1 cellular context compared by ENCODE assay signal in the genomic region with DNA sequence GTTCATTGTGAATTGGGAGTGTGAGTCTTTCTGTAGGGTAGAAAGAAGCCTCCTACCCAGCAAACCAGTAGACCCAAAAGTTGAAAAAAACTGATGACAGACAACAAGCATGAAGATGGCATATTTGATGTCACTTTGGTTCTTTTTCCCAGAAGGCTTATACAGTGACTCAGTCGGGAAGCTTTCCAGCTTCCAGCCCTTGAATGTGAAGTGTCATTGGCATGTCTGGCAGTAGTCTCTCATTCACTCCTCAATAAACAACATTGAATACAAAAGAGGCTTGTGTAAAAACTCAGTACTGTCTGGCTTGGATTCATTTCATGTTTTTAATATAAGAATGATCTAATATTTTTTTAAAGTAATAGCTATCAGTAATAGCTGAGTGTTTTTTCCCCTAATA.
A peak's percentile ranks its signal among the peaks of the same experiment; 100 is the strongest.
TF ChIP-seq lines count a peak whose summit lies in the region.

No MANE protein-coding gene starts in this region.

TF ChIP-seq in SK-N-SH, 30 proteins besides CTCF, POLR2A, EP300 and RAD21 (continued from another document):
- TF ChIP-seq, protein P1, sequence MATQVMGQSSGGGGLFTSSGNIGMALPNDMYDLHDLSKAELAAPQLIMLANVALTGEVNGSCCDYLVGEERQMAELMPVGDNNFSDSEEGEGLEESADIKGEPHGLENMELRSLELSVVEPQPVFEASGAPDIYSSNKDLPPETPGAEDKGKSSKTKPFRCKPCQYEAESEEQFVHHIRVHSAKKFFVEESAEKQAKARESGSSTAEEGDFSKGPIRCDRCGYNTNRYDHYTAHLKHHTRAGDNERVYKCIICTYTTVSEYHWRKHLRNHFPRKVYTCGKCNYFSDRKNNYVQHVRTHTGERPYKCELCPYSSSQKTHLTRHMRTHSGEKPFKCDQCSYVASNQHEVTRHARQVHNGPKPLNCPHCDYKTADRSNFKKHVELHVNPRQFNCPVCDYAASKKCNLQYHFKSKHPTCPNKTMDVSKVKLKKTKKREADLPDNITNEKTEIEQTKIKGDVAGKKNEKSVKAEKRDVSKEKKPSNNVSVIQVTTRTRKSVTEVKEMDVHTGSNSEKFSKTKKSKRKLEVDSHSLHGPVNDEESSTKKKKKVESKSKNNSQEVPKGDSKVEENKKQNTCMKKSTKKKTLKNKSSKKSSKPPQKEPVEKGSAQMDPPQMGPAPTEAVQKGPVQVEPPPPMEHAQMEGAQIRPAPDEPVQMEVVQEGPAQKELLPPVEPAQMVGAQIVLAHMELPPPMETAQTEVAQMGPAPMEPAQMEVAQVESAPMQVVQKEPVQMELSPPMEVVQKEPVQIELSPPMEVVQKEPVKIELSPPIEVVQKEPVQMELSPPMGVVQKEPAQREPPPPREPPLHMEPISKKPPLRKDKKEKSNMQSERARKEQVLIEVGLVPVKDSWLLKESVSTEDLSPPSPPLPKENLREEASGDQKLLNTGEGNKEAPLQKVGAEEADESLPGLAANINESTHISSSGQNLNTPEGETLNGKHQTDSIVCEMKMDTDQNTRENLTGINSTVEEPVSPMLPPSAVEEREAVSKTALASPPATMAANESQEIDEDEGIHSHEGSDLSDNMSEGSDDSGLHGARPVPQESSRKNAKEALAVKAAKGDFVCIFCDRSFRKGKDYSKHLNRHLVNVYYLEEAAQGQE (IDR thresholded peaks at IDR 0.05; ENCODE audit: low read depth, low read length), result no peak
- TF ChIP-seq ELF1 (IDR thresholded peaks at IDR 0.05) (no peak), FOXJ3 (CRISPR knock-in tag; IDR thresholded peaks at IDR 0.05) (no peak), TCF12 (IDR thresholded peaks at IDR 0.05) (peak; percentile 43; the same call in 1 of the 2 replicates), CHD2 (IDR thresholded peaks at IDR 0.05; ENCODE audit: low read length, partially characterized antibody) (no peak)
- TF ChIP-seq, protein P2, sequence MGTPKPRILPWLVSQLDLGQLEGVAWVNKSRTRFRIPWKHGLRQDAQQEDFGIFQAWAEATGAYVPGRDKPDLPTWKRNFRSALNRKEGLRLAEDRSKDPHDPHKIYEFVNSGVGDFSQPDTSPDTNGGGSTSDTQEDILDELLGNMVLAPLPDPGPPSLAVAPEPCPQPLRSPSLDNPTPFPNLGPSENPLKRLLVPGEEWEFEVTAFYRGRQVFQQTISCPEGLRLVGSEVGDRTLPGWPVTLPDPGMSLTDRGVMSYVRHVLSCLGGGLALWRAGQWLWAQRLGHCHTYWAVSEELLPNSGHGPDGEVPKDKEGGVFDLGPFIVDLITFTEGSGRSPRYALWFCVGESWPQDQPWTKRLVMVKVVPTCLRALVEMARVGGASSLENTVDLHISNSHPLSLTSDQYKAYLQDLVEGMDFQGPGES (IDR thresholded peaks at IDR 0.05; ENCODE audit: low read depth, low read length), result no peak
- TF ChIP-seq, protein P3, sequence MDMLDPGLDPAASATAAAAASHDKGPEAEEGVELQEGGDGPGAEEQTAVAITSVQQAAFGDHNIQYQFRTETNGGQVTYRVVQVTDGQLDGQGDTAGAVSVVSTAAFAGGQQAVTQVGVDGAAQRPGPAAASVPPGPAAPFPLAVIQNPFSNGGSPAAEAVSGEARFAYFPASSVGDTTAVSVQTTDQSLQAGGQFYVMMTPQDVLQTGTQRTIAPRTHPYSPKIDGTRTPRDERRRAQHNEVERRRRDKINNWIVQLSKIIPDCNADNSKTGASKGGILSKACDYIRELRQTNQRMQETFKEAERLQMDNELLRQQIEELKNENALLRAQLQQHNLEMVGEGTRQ (IDR thresholded peaks at IDR 0.05; ENCODE audit: borderline replicate concordance, low read depth, low read length), result no peak
